Comparison of ENCODE assay signal across 20 cellular contexts in the genomic region with DNA sequence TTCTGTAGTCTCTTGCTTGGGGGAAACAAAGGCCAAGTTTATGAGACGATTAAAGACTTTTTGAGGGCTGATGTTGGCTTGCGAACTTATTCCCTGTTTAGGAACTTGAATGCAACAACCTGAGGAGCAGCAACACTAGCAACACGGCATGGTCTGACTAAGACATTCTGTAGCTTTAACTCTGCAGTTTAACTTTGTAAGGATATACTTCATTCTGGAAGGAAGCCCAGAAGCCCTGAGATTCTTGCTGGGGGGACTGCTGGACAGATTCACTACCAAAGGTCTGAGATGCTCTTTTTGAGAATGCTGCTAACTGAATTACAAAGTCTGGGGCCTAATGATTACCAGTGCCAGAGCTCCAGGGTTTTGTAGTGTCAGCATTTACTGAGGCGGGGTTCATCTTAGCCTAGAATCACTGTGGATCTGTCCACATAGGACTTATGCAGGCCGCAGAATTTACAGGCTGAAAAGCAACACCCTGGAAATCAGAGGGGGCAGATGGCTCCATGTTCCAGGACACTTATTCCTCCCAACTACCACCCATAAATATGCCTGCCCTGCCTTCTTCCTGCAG.
"Had no signal": no experiment of that assay in that cellular context is flagged by ENCODE, and none has a peak within 500 bp of the region (broad histone marks: within the 10 kb centered on the region; RNA-seq: fewer than 3 reads in every experiment).

No MANE protein-coding gene starts in this region.

- FAIRE-seq: TTC549 had no signal

- H3K27me3 Mint-ChIP-seq: activated CD4-positive, alpha-beta T cell treated with anti-CD3 and anti-CD28 coated beads, Interleukin-2, amount 10 ng/mL, durations not matched to agents 24 days and 14 days; progenitor cell of endocrine pancreas had no signal

- ATAC-seq: activated CD8-positive, alpha-beta T cell treated with anti-CD3 and anti-CD28 coated beads, Interleukin-2, amount 10 ng/mL, durations not matched to agents 7 days and 5 days; activated naive CD4-positive, alpha-beta T cell treated with anti-CD3 and anti-CD28 coated beads, Interleukin-2, amount 50 U/mL, for 72 hours; activated T-cell treated with anti-CD3 and anti-CD28 coated beads, Interleukin-2, amount 50 U/mL, for 72 hours; esophagus mucosa; natural killer cell; right cardiac atrium; stimulated activated naive CD8-positive, alpha-beta T cell treated with anti-CD3 and anti-CD28 coated beads, Interleukin-15, Interleukin-2, amounts not matched to agents 100 U/mL and 50 U/mL, for 24 hours had no signal

- H3K27me3 ChIP-seq: colonic mucosa had no signal

- H3K27ac Mint-ChIP-seq: activated CD4-positive, alpha-beta T cell treated with anti-CD3 and anti-CD28 coated beads, Interleukin-2, amount 10 ng/mL, durations not matched to agents 24 days and 14 days; activated CD8-positive, alpha-beta T cell treated with anti-CD3 and anti-CD28 coated beads, Interleukin-2, amount 10 ng/mL, durations not matched to agents 7 days and 5 days; activated naive CD4-positive, alpha-beta T cell treated with anti-CD3 and anti-CD28 coated beads, Interleukin-2, amount 50 U/mL, for 72 hours; activated T-cell treated with anti-CD3 and anti-CD28 coated beads, Interleukin-2, amount 50 U/mL, for 72 hours; natural killer cell; progenitor cell of endocrine pancreas had no signal

- H3K4me3 ChIP-seq: colonic mucosa, smooth muscle cell had no signal

- H3K4me2 ChIP-seq: smooth muscle cell had no signal

- H3K9me3 ChIP-seq: colonic mucosa had no signal

- H3K36me3 ChIP-seq: colonic mucosa had no signal

- H3K4me3 Mint-ChIP-seq: activated CD4-positive, alpha-beta T cell treated with anti-CD3 and anti-CD28 coated beads, Interleukin-2, amount 10 ng/mL, durations not matched to agents 24 days and 14 days; activated CD8-positive, alpha-beta T cell treated with anti-CD3 and anti-CD28 coated beads, Interleukin-2, amount 10 ng/mL, durations not matched to agents 7 days and 5 days; activated T-cell treated with anti-CD3 and anti-CD28 coated beads, Interleukin-2, amount 50 U/mL, for 72 hours; natural killer cell had no signal

- H3K27ac ChIP-seq: colonic mucosa had no signal

- H3K4me1 Mint-ChIP-seq: activated CD4-positive, alpha-beta T cell treated with anti-CD3 and anti-CD28 coated beads, Interleukin-2, amount 10 ng/mL, durations not matched to agents 24 days and 14 days; natural killer cell had no signal

- H3K4me1 ChIP-seq: colonic mucosa had no signal

- DNase-seq: activated CD4-positive, alpha-beta T cell treated with anti-CD3 and anti-CD28 coated beads, Interleukin-2, amount 10 ng/mL, durations not matched to agents 24 days and 14 days; activated CD4-positive, CD25-positive, alpha-beta regulatory T cell; activated CD8-positive, alpha-beta memory T cell treated with anti-CD3 and anti-CD28 coated beads, Interleukin-2, amount 50 U/mL, for 48 hours; activated CD8-positive, alpha-beta T cell treated with anti-CD3 and anti-CD28 coated beads, Interleukin-2, amount 10 ng/mL, durations not matched to agents 7 days and 5 days; activated gamma-delta T cell; activated T-cell treated with anti-CD3 and anti-CD28 coated beads, Interleukin-2, amount 50 U/mL, for 72 hours; caudate nucleus; colonic mucosa; mesendoderm; natural killer cell; right cardiac atrium; stimulated activated CD4-positive, alpha-beta T cell treated with anti-CD3 and anti-CD28 coated beads, Interleukin-4, amount 100 ng/mL, for 4 hours; stimulated activated CD8-positive, alpha-beta memory T cell treated with anti-CD3 and anti-CD28 coated beads, Interleukin-4, amount 100 ng/mL, for 48 hours; stimulated activated naive CD8-positive, alpha-beta T cell treated with anti-CD3 and anti-CD28 coated beads, Interleukin-15, Interleukin-2, amounts not matched to agents 100 U/mL and 50 U/mL, for 24 hours; trophoblast cell had no signal
